In the genomic region with DNA sequence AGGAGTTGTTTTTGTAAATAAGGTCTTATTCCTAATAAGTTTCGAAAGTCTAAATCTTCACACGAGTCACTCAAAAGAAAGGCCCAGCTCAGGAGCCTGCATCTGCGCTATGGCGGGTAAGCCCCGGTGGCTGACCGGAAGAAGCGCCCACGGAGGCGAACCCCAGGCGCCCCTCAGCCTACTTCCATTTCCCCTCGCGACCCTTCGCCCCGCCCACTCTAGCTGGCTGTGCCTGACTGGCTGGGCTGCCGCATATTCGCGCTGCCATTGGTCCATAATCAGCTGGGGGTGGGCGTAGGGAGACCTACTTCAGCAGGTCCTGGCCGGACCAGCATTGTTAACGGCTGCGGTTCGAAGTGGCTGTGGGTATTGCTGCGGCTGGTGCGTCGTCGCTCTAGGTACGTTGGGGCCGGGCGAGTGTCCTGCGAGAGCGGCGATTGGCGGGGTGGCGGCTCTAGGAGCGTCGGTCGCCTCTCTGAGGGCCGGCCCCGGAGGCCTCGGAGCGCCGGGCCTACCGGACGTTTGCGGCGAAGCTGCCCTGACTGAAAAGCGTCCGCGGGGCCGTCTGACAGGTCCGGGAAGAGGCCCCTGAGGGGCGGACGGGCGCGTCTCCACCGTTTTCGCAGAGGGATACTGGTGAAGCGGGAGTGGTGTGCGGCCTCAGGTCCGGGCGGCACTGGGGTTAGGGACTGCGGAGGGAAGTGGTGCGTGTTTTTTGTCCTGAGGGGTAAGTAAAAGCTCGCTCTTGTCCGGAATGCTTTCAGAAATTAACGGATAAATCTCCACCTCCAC, we compare ENCODE assay signal across 1 cellular context.
A peak's percentile ranks its signal among the peaks of the same experiment; 100 is the strongest.
TF ChIP-seq lines count a peak whose summit lies in the region.

A gene with protein sequence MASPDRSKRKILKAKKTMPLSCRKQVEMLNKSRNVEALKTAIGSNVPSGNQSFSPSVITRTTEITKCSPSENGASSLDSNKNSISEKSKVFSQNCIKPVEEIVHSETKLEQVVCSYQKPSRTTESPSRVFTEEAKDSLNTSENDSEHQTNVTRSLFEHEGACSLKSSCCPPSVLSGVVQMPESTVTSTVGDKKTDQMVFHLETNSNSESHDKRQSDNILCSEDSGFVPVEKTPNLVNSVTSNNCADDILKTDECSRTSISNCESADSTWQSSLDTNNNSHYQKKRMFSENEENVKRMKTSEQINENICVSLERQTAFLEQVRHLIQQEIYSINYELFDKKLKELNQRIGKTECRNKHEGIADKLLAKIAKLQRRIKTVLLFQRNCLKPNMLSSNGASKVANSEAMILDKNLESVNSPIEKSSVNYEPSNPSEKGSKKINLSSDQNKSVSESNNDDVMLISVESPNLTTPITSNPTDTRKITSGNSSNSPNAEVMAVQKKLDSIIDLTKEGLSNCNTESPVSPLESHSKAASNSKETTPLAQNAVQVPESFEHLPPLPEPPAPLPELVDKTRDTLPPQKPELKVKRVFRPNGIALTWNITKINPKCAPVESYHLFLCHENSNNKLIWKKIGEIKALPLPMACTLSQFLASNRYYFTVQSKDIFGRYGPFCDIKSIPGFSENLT (plus strand): TSS at position 337 of the 792 bp plus-strand sequence. CDS start 44,560 bp downstream, outside the sequence.

TF ChIP-seq in K562, 482 proteins besides CTCF, POLR2A, EP300 and RAD21 (continues in another document):
- 0 out of 2 replicates have a peak, but pooled peaks have one; percentile 40 for TF ChIP-seq KAT7 (CRISPR knock-in tag; IDR thresholded peaks at IDR 0.05; ENCODE audit: borderline replicate concordance)
- TF ChIP-seq NR2F6 (CRISPR knock-in tag; IDR thresholded peaks at IDR 0.05) = no peak
- TF ChIP-seq, protein P1, sequence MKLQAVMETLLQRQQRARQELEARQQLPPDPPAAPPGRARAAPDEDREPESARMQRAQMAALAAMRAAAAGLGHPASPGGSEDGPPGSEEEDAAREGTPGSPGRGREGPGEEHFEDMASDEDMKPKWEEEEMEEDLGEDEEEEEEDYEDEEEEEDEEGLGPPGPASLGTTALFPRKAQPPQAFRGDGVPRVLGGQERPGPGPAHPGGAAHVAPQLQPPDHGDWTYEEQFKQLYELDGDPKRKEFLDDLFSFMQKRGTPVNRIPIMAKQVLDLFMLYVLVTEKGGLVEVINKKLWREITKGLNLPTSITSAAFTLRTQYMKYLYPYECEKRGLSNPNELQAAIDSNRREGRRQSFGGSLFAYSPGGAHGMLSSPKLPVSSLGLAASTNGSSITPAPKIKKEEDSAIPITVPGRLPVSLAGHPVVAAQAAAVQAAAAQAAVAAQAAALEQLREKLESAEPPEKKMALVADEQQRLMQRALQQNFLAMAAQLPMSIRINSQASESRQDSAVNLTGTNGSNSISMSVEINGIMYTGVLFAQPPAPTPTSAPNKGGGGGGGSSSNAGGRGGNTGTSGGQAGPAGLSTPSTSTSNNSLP (IDR thresholded peaks at IDR 0.05; ENCODE audit: borderline replicate concordance, low read depth, low read length) = no peak
- TF ChIP-seq NEUROD1 (IDR thresholded peaks at IDR 0.05; ENCODE audit: borderline replicate concordance, low read depth, low read length, partially characterized antibody) = peak; percentile 80
- peak in 1 of 2 experiments; percentile 90; a peak in 2 of 4 replicates for TF ChIP-seq NONO (IDR thresholded peaks at IDR 0.05; ENCODE audit: low read depth in 2 of 2, low read length in 1 of 2)
- TF ChIP-seq ZNF384 (IDR thresholded peaks at IDR 0.05; ENCODE audit: low read depth, low read length) = 0 out of 2 replicates have a peak, but pooled peaks have one; percentile 16
- no peak for TF ChIP-seq ZNF24 (IDR thresholded peaks at IDR 0.05)
- no peak for TF ChIP-seq HOXB6 (CRISPR knock-in tag; IDR thresholded peaks at IDR 0.05; ENCODE audit: borderline replicate concordance)
- TF ChIP-seq, protein P2, sequence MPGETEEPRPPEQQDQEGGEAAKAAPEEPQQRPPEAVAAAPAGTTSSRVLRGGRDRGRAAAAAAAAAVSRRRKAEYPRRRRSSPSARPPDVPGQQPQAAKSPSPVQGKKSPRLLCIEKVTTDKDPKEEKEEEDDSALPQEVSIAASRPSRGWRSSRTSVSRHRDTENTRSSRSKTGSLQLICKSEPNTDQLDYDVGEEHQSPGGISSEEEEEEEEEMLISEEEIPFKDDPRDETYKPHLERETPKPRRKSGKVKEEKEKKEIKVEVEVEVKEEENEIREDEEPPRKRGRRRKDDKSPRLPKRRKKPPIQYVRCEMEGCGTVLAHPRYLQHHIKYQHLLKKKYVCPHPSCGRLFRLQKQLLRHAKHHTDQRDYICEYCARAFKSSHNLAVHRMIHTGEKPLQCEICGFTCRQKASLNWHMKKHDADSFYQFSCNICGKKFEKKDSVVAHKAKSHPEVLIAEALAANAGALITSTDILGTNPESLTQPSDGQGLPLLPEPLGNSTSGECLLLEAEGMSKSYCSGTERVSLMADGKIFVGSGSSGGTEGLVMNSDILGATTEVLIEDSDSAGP (CRISPR knock-in tag; IDR thresholded peaks at IDR 0.05) = no peak
- TF ChIP-seq, protein P3, sequence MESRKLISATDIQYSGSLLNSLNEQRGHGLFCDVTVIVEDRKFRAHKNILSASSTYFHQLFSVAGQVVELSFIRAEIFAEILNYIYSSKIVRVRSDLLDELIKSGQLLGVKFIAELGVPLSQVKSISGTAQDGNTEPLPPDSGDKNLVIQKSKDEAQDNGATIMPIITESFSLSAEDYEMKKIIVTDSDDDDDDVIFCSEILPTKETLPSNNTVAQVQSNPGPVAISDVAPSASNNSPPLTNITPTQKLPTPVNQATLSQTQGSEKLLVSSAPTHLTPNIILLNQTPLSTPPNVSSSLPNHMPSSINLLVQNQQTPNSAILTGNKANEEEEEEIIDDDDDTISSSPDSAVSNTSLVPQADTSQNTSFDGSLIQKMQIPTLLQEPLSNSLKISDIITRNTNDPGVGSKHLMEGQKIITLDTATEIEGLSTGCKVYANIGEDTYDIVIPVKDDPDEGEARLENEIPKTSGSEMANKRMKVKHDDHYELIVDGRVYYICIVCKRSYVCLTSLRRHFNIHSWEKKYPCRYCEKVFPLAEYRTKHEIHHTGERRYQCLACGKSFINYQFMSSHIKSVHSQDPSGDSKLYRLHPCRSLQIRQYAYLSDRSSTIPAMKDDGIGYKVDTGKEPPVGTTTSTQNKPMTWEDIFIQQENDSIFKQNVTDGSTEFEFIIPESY (CRISPR knock-in tag; IDR thresholded peaks at IDR 0.05) = peak; percentile 91
- peak; percentile 90 for TF ChIP-seq FOXM1 (IDR thresholded peaks at IDR 0.05; ENCODE audit: low read depth)
- peak; percentile 54; the same call in 1 of the 2 replicates for TF ChIP-seq FOXM1 (CRISPR knock-in tag; IDR thresholded peaks at IDR 0.05; ENCODE audit: low read depth)
- TF ChIP-seq RBM17 (IDR thresholded peaks at IDR 0.05; ENCODE audit: borderline replicate concordance, low read depth, low read length) = no peak
- TF ChIP-seq RNF2 (IDR thresholded peaks at IDR 0.05) = no peak; the same call in 1 of the 2 replicates
- no peak for TF ChIP-seq ZNF780A (CRISPR knock-in tag; IDR thresholded peaks at IDR 0.05)
- TF ChIP-seq, protein P4, sequence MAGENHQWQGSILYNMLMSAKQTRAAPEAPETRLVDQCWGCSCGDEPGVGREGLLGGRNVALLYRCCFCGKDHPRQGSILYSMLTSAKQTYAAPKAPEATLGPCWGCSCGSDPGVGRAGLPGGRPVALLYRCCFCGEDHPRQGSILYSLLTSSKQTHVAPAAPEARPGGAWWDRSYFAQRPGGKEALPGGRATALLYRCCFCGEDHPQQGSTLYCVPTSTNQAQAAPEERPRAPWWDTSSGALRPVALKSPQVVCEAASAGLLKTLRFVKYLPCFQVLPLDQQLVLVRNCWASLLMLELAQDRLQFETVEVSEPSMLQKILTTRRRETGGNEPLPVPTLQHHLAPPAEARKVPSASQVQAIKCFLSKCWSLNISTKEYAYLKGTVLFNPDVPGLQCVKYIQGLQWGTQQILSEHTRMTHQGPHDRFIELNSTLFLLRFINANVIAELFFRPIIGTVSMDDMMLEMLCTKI (IDR thresholded peaks at IDR 0.05; ENCODE audit: partially characterized antibody) = no peak
- no peak for TF ChIP-seq JUNB (CRISPR knock-in tag; conservative IDR thresholded peaks at IDR 0.05)
- peak; percentile 83; the same call in 1 of the 2 replicates for TF ChIP-seq ZNF12 (CRISPR knock-in tag; IDR thresholded peaks at IDR 0.05)
- TF ChIP-seq CAMTA2 (CRISPR knock-in tag; conservative IDR thresholded peaks at IDR 0.05) = no peak
- TF ChIP-seq, protein P5, sequence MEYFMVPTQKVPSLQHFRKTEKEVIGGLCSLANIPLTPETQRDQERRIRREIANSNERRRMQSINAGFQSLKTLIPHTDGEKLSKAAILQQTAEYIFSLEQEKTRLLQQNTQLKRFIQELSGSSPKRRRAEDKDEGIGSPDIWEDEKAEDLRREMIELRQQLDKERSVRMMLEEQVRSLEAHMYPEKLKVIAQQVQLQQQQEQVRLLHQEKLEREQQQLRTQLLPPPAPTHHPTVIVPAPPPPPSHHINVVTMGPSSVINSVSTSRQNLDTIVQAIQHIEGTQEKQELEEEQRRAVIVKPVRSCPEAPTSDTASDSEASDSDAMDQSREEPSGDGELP (CRISPR knock-in tag; IDR thresholded peaks at IDR 0.05; ENCODE audit: borderline replicate concordance) = peak; percentile 94
- no peak for TF ChIP-seq HNRNPUL1 (IDR thresholded peaks at IDR 0.05; ENCODE audit: low read length)
- TF ChIP-seq RBBP5 (IDR thresholded peaks at IDR 0.05; ENCODE audit: borderline replicate concordance, insufficient read depth, low read length, poor library complexity, severe bottlenecking) = peak; percentile 92
- no peak for TF ChIP-seq SIN3B (IDR thresholded peaks at IDR 0.05; ENCODE audit: low read depth)
- no peak for TF ChIP-seq HDAC6 (IDR thresholded peaks at IDR 0.05; ENCODE audit: low read depth, low read length)
- no peak for TF ChIP-seq KAT8 (IDR thresholded peaks at IDR 0.05; ENCODE audit: low read depth)
- TF ChIP-seq NCOA6 (IDR thresholded peaks at IDR 0.05) = no peak
- TF ChIP-seq TARDBP (IDR thresholded peaks at IDR 0.05) = no peak
- TF ChIP-seq ZSCAN32 (CRISPR knock-in tag; IDR thresholded peaks at IDR 0.05) = no peak
- no peak for TF ChIP-seq HSF4 (CRISPR knock-in tag; IDR thresholded peaks at IDR 0.05; ENCODE audit: borderline replicate concordance)
- TF ChIP-seq, protein P6, sequence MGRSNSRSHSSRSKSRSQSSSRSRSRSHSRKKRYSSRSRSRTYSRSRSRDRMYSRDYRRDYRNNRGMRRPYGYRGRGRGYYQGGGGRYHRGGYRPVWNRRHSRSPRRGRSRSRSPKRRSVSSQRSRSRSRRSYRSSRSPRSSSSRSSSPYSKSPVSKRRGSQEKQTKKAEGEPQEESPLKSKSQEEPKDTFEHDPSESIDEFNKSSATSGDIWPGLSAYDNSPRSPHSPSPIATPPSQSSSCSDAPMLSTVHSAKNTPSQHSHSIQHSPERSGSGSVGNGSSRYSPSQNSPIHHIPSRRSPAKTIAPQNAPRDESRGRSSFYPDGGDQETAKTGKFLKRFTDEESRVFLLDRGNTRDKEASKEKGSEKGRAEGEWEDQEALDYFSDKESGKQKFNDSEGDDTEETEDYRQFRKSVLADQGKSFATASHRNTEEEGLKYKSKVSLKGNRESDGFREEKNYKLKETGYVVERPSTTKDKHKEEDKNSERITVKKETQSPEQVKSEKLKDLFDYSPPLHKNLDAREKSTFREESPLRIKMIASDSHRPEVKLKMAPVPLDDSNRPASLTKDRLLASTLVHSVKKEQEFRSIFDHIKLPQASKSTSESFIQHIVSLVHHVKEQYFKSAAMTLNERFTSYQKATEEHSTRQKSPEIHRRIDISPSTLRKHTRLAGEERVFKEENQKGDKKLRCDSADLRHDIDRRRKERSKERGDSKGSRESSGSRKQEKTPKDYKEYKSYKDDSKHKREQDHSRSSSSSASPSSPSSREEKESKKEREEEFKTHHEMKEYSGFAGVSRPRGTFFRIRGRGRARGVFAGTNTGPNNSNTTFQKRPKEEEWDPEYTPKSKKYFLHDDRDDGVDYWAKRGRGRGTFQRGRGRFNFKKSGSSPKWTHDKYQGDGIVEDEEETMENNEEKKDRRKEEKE (IDR thresholded peaks at IDR 0.05; ENCODE audit: borderline replicate concordance in 1 of 2, control insufficient read depth in 1 of 2, low read depth in 2 of 2, low read length in 1 of 2) = no peak
- TF ChIP-seq, protein P7, sequence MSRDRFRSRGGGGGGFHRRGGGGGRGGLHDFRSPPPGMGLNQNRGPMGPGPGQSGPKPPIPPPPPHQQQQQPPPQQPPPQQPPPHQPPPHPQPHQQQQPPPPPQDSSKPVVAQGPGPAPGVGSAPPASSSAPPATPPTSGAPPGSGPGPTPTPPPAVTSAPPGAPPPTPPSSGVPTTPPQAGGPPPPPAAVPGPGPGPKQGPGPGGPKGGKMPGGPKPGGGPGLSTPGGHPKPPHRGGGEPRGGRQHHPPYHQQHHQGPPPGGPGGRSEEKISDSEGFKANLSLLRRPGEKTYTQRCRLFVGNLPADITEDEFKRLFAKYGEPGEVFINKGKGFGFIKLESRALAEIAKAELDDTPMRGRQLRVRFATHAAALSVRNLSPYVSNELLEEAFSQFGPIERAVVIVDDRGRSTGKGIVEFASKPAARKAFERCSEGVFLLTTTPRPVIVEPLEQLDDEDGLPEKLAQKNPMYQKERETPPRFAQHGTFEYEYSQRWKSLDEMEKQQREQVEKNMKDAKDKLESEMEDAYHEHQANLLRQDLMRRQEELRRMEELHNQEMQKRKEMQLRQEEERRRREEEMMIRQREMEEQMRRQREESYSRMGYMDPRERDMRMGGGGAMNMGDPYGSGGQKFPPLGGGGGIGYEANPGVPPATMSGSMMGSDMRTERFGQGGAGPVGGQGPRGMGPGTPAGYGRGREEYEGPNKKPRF (IDR thresholded peaks at IDR 0.05; ENCODE audit: low read depth, low read length) = no peak
- no peak for TF ChIP-seq CEBPB (tag; IDR thresholded peaks at IDR 0.05)
- no peak for TF ChIP-seq XRCC3 (IDR thresholded peaks at IDR 0.05)
- 0 out of 2 replicates have a peak, but pooled peaks have one; percentile 30 for TF ChIP-seq SREBF2 (CRISPR knock-in tag; IDR thresholded peaks at IDR 0.05)
- no peak for TF ChIP-seq ZNF583 (CRISPR knock-in tag; IDR thresholded peaks at IDR 0.05)
- no peak for TF ChIP-seq TBL1XR1 (IDR thresholded peaks at IDR 0.05; ENCODE audit: low read length in 2 of 2)
- TF ChIP-seq, protein P8, sequence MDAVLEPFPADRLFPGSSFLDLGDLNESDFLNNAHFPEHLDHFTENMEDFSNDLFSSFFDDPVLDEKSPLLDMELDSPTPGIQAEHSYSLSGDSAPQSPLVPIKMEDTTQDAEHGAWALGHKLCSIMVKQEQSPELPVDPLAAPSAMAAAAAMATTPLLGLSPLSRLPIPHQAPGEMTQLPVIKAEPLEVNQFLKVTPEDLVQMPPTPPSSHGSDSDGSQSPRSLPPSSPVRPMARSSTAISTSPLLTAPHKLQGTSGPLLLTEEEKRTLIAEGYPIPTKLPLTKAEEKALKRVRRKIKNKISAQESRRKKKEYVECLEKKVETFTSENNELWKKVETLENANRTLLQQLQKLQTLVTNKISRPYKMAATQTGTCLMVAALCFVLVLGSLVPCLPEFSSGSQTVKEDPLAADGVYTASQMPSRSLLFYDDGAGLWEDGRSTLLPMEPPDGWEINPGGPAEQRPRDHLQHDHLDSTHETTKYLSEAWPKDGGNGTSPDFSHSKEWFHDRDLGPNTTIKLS (IDR thresholded peaks at IDR 0.05; ENCODE audit: borderline replicate concordance, low read depth) = no peak; the same call in 1 of the 2 replicates
- TF ChIP-seq SP1 (CRISPR knock-in tag; IDR thresholded peaks at IDR 0.05) = peak; percentile 96
- no peak for TF ChIP-seq RBM34 (IDR thresholded peaks at IDR 0.05; ENCODE audit: borderline replicate concordance, insufficient read depth, low read length)
- peak; percentile 76 for TF ChIP-seq GABPB1 (CRISPR knock-in tag; IDR thresholded peaks at IDR 0.05)
- no peak for TF ChIP-seq ZNF184 (CRISPR knock-in tag; IDR thresholded peaks at IDR 0.05)
- peak in 1 of 2 experiments; percentile 79; a peak in 1 of 4 replicates for TF ChIP-seq KDM4B (IDR thresholded peaks at IDR 0.05; ENCODE audit: borderline replicate concordance in 2 of 2, low read depth in 1 of 2)
- TF ChIP-seq, protein P9, sequence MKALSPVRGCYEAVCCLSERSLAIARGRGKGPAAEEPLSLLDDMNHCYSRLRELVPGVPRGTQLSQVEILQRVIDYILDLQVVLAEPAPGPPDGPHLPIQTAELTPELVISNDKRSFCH (CRISPR knock-in tag; IDR thresholded peaks at IDR 0.05) = no peak
- TF ChIP-seq, protein P9 (tag; IDR thresholded peaks at IDR 0.05) = no peak
